Comparison of ENCODE assay signal across 8 cellular contexts in genomic region chr11:13463779-13464290, GRCh38. TPM values are rescaled to one million over a fixed set of nuclear protein-coding genes. Genes with fewer than 3 reads are reported as not detected.
DNase-seq lines count a peak whose midpoint lies in the region; ATAC-seq, FAIRE-seq and TF ChIP-seq lines count a peak whose summit lies in the region.

No MANE protein-coding gene starts in this region.

- H3K36me3 ChIP-seq in heart left ventricle (no peaks in the 10 kb centered on the region), keratinocyte (ENCODE audit: control insufficient read depth in 2 of 2, extremely low read depth in 1 of 2, insufficient read depth in 2 of 2, low read length in 2 of 2) (peaks cover 0 to 3% of the 10 kb centered on the region in 2 experiments), thyroid gland (no peaks in the 10 kb centered on the region)

- TF ChIP-seq CTCF in heart left ventricle (IDR thresholded peaks at IDR 0.05) (no peak), keratinocyte (optimal IDR thresholded peaks at IDR 0.05 in 1 of 3, IDR thresholded peaks at IDR 0.05 in 1 of 3, conservative IDR thresholded peaks at IDR 0.05 in 1 of 3; ENCODE audit: extremely low read depth in 1 of 3, insufficient read depth in 2 of 3, low read length in 3 of 3) (no peak), thyroid gland (IDR thresholded peaks at IDR 0.05) (no peak)

- no peak for DNase-seq in heart left ventricle
- DNase-seq in cardiac septum (ENCODE audit: low spot score): no peak
- DNase-seq in activated CD4-positive, alpha-beta memory T cell treated with anti-CD3 and anti-CD28 coated beads, Interleukin-2, amount 10 ng/mL, durations not matched to agents 7 days and 5 days: no peak
- DNase-seq in keratinocyte (ENCODE audit: low read depth, low spot score): no peak
- no peak for DNase-seq in thyroid gland
- no peak for DNase-seq in ACHN
- no peak for DNase-seq in NCI-H1930 (lab: John Stamatoyannopoulos, UW)

- 30 to 34% (median 32%) methylated on average over 12 of the region's 12 CpGs for WGBS in heart left ventricle, 4 donors
- 32 to 35% methylated on average over 12 of the region's 12 CpGs for WGBS in thyroid gland, 2 donors

- H3K4me3 Mint-ChIP-seq in activated CD4-positive, alpha-beta memory T cell treated with anti-CD3 and anti-CD28 coated beads, Interleukin-2, amount 10 ng/mL, durations not matched to agents 7 days and 5 days: peak overlapping the region; percentile 97

- in situ Hi-C loops in ACHN (cut with HindIII; ENCODE audit: low pct_ligation_motif_present, low pct_unique_long_range_greater_than_20kb, low sequenced_read_pairs): no loop called here

- H4K20me1 ChIP-seq in keratinocyte (ENCODE audit: control insufficient read depth, extremely low read depth, insufficient read depth, low read length): no peaks in the 10 kb centered on the region

- CTCF ChIA-PET in activated CD4-positive, alpha-beta memory T cell treated with anti-CD3 and anti-CD28 coated beads, Interleukin-2, amount 10 ng/mL, durations not matched to agents 7 days and 5 days (lab: Charles Lee): interaction anchor here (0.6 to 2.9 kb wide), 8 partner anchors 9 to 204 kb away, joined by 3 to 19 read pairs (median 4); no protein-coding TSS in a partner anchor

- peak overlapping the region; percentile 82 for H3K9ac ChIP-seq in keratinocyte (ENCODE audit: control insufficient read depth, extremely low read depth, insufficient read depth, low read length)

- POLR2A ChIA-PET in activated CD4-positive, alpha-beta memory T cell treated with anti-CD3 and anti-CD28 coated beads, Interleukin-2, amount 10 ng/mL, durations not matched to agents 7 days and 5 days (lab: Charles Lee): interaction anchor here (0.7 to 3.4 kb wide), 23 partner anchors 9 to 1114 kb away, joined by 3 to 26 read pairs (median 5); partner anchors contain the start of gene FAR1

- peak overlapping the region; percentile 97 for H3K27ac Mint-ChIP-seq in activated CD4-positive, alpha-beta memory T cell treated with anti-CD3 and anti-CD28 coated beads, Interleukin-2, amount 10 ng/mL, durations not matched to agents 7 days and 5 days

- peak overlapping the region; percentile 96 for H3K4me2 ChIP-seq in keratinocyte (ENCODE audit: control insufficient read depth, extremely low read depth, insufficient read depth, low read depth, low read length)

- TF ChIP-seq POLR2A in heart left ventricle (IDR thresholded peaks at IDR 0.05) (no peak), thyroid gland (IDR thresholded peaks at IDR 0.05) (no peak)

- H3K9me1 ChIP-seq in keratinocyte (ENCODE audit: control insufficient read depth, extremely low read depth, insufficient read depth, low read length): no peaks in the 10 kb centered on the region

- H3K27ac ChIP-seq in heart left ventricle (peak overlapping the region; percentile 61 to 94 (median 89)), keratinocyte (ENCODE audit: control insufficient read depth, insufficient read depth, low read length) (peak overlapping the region; percentile 66), thyroid gland (peak overlapping the region in 2 of 3 donors; percentile 71 to 72)

- dilution Hi-C loops in keratinocyte (cut with MboI; ENCODE audit: extremely low pct_ligation_motif_present, low sequenced_read_pairs): no loop called here

- peaks cover 15% of the 10 kb centered on the region for H3K36me3 Mint-ChIP-seq in activated CD4-positive, alpha-beta memory T cell treated with anti-CD3 and anti-CD28 coated beads, Interleukin-2, amount 10 ng/mL, durations not matched to agents 7 days and 5 days (ENCODE audit: low read depth)

- H3K4me1 Mint-ChIP-seq in activated CD4-positive, alpha-beta memory T cell treated with anti-CD3 and anti-CD28 coated beads, Interleukin-2, amount 10 ng/mL, durations not matched to agents 7 days and 5 days: peaks cover 40% of the 10 kb centered on the region

- intact Hi-C loops in heart left ventricle (cut with DNase I) (loop anchor here in 4 of 10 donors (2.0 to 10.0 kb wide), 5 partner anchors 77 to 249 kb away; partner anchors contain the start of gene BMAL1 (in 1 of the 4)), cardiac septum (cut with DNase I) (loop anchor here (2.0 to 10.0 kb wide), 3 partner anchors 79 to 205 kb away; partner anchors contain the start of gene FAR1), thyroid gland (cut with DNase I) (loop anchor here (10.0 kb wide), 1 partner anchor 259 kb away; no protein-coding TSS in a partner anchor)

- peak overlapping the region; percentile 87 for H2AFZ ChIP-seq in keratinocyte (ENCODE audit: control insufficient read depth, low read length)

- H3K9me3 ChIP-seq in heart left ventricle (no peaks in the 10 kb centered on the region), keratinocyte (ENCODE audit: control insufficient read depth, low read depth, low read length) (no peaks in the 10 kb centered on the region), thyroid gland (no peaks in the 10 kb centered on the region)

- peaks cover 34% of the 10 kb centered on the region for H3K79me2 ChIP-seq in keratinocyte (ENCODE audit: control insufficient read depth, insufficient read depth, low read length)

- ATAC-seq in heart left ventricle: no peak
- ATAC-seq in HG03520 (IDR thresholded peaks at IDR 0.05; ENCODE audit: unreplicated experiment): no peak

- H3K4me1 ChIP-seq in heart left ventricle (peaks cover 0 to 39% (median 13%) of the 10 kb centered on the region in 12 donors), keratinocyte (ENCODE audit: control insufficient read depth, extremely low read depth, insufficient read depth, low read length) (peaks cover 26% of the 10 kb centered on the region), thyroid gland (peaks cover 5 to 9% of the 10 kb centered on the region in 2 donors)

- H3K9me3 Mint-ChIP-seq in activated CD4-positive, alpha-beta memory T cell treated with anti-CD3 and anti-CD28 coated beads, Interleukin-2, amount 10 ng/mL, durations not matched to agents 7 days and 5 days: no peaks in the 10 kb centered on the region

- H3K27me3 Mint-ChIP-seq in activated CD4-positive, alpha-beta memory T cell treated with anti-CD3 and anti-CD28 coated beads, Interleukin-2, amount 10 ng/mL, durations not matched to agents 7 days and 5 days: peaks cover 4% of the 10 kb centered on the region

- peaks cover 0 to 2% (median 0%) of the 10 kb centered on the region in 9 donors for H3K27me3 ChIP-seq in heart left ventricle
- no peaks in the 10 kb centered on the region for H3K27me3 ChIP-seq in keratinocyte (ENCODE audit: control insufficient read depth, extremely low read depth, insufficient read depth, low read length)
- H3K27me3 ChIP-seq in thyroid gland: no peaks in the 10 kb centered on the region

- H3K4me3 ChIP-seq in heart left ventricle (peak overlapping the region; percentile 68 to 94 (median 80)), keratinocyte (ENCODE audit: control insufficient read depth in 2 of 3, extremely low read depth in 1 of 3, insufficient read depth in 2 of 3, low read depth in 1 of 3, low read length in 3 of 3) (peak overlapping the region; percentile 71 to 97 (median 81)), thyroid gland (replicated peaks in 1 of 3) (peak overlapping the region; percentile 45 to 71 (median 60))

- peak; percentile 20 for FAIRE-seq in keratinocyte (lab: Jason Lieb, UNC)

RNA-seq across cellular contexts. Expression of gene BTBD10, which starts 0.8 kb away (rescaled TPM):
- total RNA-seq in heart left ventricle (10 to 100 TPM; 22.6 to 31.4 (median 25.8) TPM), cardiac septum (31.3 TPM), thyroid gland (10 to 100 TPM; 26.9 to 36.6 (median 35.3) TPM)
- polyA plus RNA-seq in heart left ventricle (10 to 100 TPM in 1 of 2 donors, 1 to 10 TPM in 1; 5.9 to 28.1 TPM), keratinocyte (45.6 to 76.0 TPM (median 66.5 TPM) in 3 replicates)
- total RNA-seq in activated CD4-positive, alpha-beta memory T cell treated with anti-CD3 and anti-CD28 coated beads, Interleukin-2, amount 10 ng/mL, durations not matched to agents 7 days and 5 days: 10 to 100 TPM; 26.0 to 26.3 TPM
- 59.9 TPM for polyA plus RNA-seq in keratinocyte (2011; ENCODE audit: low read depth)
- 45.3 and 85.1 TPM in 2 replicates for polyA plus RNA-seq in keratinocyte (2011; cell fraction: cytosol; rRNA removed)
- 50.2 and 63.7 TPM in 2 replicates for polyA plus RNA-seq in keratinocyte (2011; cell fraction: nucleus; rRNA removed)
- polyA plus RNA-seq in keratinocyte (2012; ENCODE audit: low replicate concordance): 40.5 and 60.6 TPM in 2 replicates
- 53.3 to 117 TPM (median 75.7 TPM) in 3 replicates for polyA minus RNA-seq in keratinocyte
- 60.8 TPM for polyA minus RNA-seq in keratinocyte (2011; cell fraction: cytosol; rRNA and poly(A)+ RNA removed)
- 35.0 and 74.2 TPM in 2 replicates for polyA minus RNA-seq in keratinocyte (2011; cell fraction: nucleus; rRNA and poly(A)+ RNA removed)

RNA-seq across cellular contexts. Expression of gene PTH, which starts 32.0 kb away (rescaled TPM):
- total RNA-seq in heart left ventricle: not detected
- not detected for polyA plus RNA-seq in heart left ventricle
- not detected for total RNA-seq in cardiac septum
- not detected for total RNA-seq in activated CD4-positive, alpha-beta memory T cell treated with anti-CD3 and anti-CD28 coated beads, Interleukin-2, amount 10 ng/mL, durations not matched to agents 7 days and 5 days
- polyA plus RNA-seq in keratinocyte: not detected in 3 replicates
- not detected for polyA plus RNA-seq in keratinocyte (2011; ENCODE audit: low read depth)
- polyA plus RNA-seq in keratinocyte (2011; cell fraction: cytosol; rRNA removed): not detected in 2 replicates
- polyA plus RNA-seq in keratinocyte (2011; cell fraction: nucleus; rRNA removed): not detected in 2 replicates
- not detected in 2 replicates for polyA plus RNA-seq in keratinocyte (2012; ENCODE audit: low replicate concordance)
- not detected in 3 replicates for polyA minus RNA-seq in keratinocyte
- not detected for polyA minus RNA-seq in keratinocyte (2011; cell fraction: cytosol; rRNA and poly(A)+ RNA removed)
- not detected in 2 replicates for polyA minus RNA-seq in keratinocyte (2011; cell fraction: nucleus; rRNA and poly(A)+ RNA removed)
- total RNA-seq in thyroid gland: not detected
